1 cellular context compared by ENCODE assay signal in genomic region chr1:234978397-234979291, GRCh38.
TF ChIP-seq lines count a peak whose summit lies in the region.

No MANE protein-coding gene starts in this region.

TF ChIP-seq in GM23338, 12 proteins besides CTCF, POLR2A, EP300 and RAD21 (continued from another document):
- TF ChIP-seq ZNF462 (CRISPR knock-in tag; IDR thresholded peaks at IDR 0.05) (no peak), STAT1 (IDR thresholded peaks at IDR 0.05; ENCODE audit: unreplicated experiment) (no peak), EZH2phosphoT487 (IDR thresholded peaks at IDR 0.05; ENCODE audit: unreplicated experiment) (no peak), ZNF331 (CRISPR knock-in tag; IDR thresholded peaks at IDR 0.05; ENCODE audit: low read depth) (no peak), JUNB (IDR thresholded peaks at IDR 0.05; ENCODE audit: unreplicated experiment) (no peak), CREB1 (CRISPR knock-in tag; IDR thresholded peaks at IDR 0.05; ENCODE audit: low read depth) (no peak)
- TF ChIP-seq, protein P1, sequence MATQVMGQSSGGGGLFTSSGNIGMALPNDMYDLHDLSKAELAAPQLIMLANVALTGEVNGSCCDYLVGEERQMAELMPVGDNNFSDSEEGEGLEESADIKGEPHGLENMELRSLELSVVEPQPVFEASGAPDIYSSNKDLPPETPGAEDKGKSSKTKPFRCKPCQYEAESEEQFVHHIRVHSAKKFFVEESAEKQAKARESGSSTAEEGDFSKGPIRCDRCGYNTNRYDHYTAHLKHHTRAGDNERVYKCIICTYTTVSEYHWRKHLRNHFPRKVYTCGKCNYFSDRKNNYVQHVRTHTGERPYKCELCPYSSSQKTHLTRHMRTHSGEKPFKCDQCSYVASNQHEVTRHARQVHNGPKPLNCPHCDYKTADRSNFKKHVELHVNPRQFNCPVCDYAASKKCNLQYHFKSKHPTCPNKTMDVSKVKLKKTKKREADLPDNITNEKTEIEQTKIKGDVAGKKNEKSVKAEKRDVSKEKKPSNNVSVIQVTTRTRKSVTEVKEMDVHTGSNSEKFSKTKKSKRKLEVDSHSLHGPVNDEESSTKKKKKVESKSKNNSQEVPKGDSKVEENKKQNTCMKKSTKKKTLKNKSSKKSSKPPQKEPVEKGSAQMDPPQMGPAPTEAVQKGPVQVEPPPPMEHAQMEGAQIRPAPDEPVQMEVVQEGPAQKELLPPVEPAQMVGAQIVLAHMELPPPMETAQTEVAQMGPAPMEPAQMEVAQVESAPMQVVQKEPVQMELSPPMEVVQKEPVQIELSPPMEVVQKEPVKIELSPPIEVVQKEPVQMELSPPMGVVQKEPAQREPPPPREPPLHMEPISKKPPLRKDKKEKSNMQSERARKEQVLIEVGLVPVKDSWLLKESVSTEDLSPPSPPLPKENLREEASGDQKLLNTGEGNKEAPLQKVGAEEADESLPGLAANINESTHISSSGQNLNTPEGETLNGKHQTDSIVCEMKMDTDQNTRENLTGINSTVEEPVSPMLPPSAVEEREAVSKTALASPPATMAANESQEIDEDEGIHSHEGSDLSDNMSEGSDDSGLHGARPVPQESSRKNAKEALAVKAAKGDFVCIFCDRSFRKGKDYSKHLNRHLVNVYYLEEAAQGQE (IDR thresholded peaks at IDR 0.05; ENCODE audit: unreplicated experiment), result no peak
TF ChIP-seq in GM23338: peak in this region for 0.
